Comparison of ENCODE assay signal across 8 cellular contexts in the genomic region with DNA sequence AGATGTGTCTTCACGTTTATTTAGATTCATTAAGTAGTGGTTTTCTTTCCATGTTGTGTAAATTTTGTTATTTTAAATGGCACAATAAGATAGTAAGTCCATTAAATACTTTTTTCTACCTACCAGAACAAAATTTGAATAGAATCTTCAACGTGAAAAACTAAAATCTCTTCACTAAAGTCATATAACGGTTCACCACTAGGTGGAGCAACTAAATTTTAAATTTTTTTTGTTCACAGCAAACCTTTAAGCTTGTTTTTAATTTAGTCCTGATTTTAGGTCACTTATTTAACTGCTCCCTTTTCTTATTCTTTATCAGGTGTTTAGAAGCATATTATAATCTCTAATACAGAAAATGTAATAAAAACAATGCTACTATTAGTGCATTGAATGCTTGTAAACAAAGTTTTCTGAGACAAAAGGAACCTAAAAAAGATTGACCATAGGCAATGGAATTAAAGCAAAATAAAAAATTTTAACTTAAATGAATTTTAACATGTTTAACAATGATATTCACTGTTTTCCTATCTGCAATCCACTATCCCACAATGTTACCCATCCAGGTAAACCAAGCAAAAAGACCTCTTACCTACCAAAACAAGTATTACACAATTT. TPM values are rescaled to one million over a fixed set of nuclear protein-coding genes. Genes with fewer than 3 reads are reported as not detected.
DNase-seq lines count a peak whose midpoint lies in the region; ATAC-seq, FAIRE-seq and TF ChIP-seq lines count a peak whose summit lies in the region.

No MANE protein-coding gene starts in this region.

- H3K4me1 ChIP-seq in A549 = no peaks in the 10 kb centered on the region
- H3K4me1 ChIP-seq in foreskin keratinocyte = no peaks in the 10 kb centered on the region

- TF ChIP-seq EP300 in A549 (IDR thresholded peaks at IDR 0.05) = no peak

- no peak for TF ChIP-seq POLR2A in A549 (IDR thresholded peaks at IDR 0.05; ENCODE audit: low read length)

- H3K4me2 ChIP-seq in A549 = no peak overlapping the region

- no peak overlapping the region for H3K4me3 ChIP-seq in A549

- no peak for FAIRE-seq in A549 (lab: Jason Lieb, UNC)

- peak; percentile 25 to 49; a peak in 3 of 5 replicates for TF ChIP-seq RAD21 in A549 (conservative IDR thresholded peaks at IDR 0.05 in 1 of 2, IDR thresholded peaks at IDR 0.05 in 1 of 2)

- ATAC-seq in A549 (no peak), foreskin keratinocyte (no peak), GM19452 (IDR thresholded peaks at IDR 0.05; ENCODE audit: unreplicated experiment) (no peak)

- H3K27me3 ChIP-seq in foreskin keratinocyte = no peaks in the 10 kb centered on the region

- POLR2A ChIA-PET in A549 (lab: Yijun Ruan, JAX) = no interaction called here

- H3K27ac ChIP-seq in A549 (no peak overlapping the region), foreskin keratinocyte (no peak overlapping the region)

- in situ Hi-C loops in GM13976 (cut with MboI; ENCODE audit: low sequenced_read_pairs, unreplicated experiment) = loop anchor here (10.0 kb wide), 1 partner anchor 209 kb away; no protein-coding TSS in a partner anchor

- peak in 1 of 2 experiments; percentile 18 for DNase-seq in A549 (ENCODE audit: low read depth in 1 of 2, low spot score in 1 of 2)
- DNase-seq in GM13976 (ENCODE audit: low spot score) = peak; percentile 45
- DNase-seq in RPMI7951 (ENCODE audit: low read depth) = peak; percentile 28
- DNase-seq in foreskin keratinocyte = no peak
- peak; percentile 14 for DNase-seq in stromal cell of bone marrow (ENCODE audit: low read depth)
- no peak for DNase-seq in T1000 (lab: John Stamatoyannopoulos, UW)
- no peak for DNase-seq in activated CD8-positive, alpha-beta memory T cell treated with anti-CD3 and anti-CD28 coated beads, Interleukin-2, amount 50 U/mL, for 48 hours

- WGBS in A549 (ENCODE audit: missing lambda C conversion rate) = 4% methylated on average over 3 of the region's 3 CpGs

- TF ChIP-seq CTCF in A549 (IDR thresholded peaks at IDR 0.05) = peak; percentile 60
- TF ChIP-seq CTCF in GM13976 (IDR thresholded peaks at IDR 0.05; ENCODE audit: borderline replicate concordance, control extremely low read depth, extremely low read depth, insufficient read depth, missing control alignments) = peak; percentile 16
- peak; percentile 64 for TF ChIP-seq CTCF in foreskin keratinocyte (conservative IDR thresholded peaks at IDR 0.05)

- H3K9me3 ChIP-seq in A549 = no peaks in the 10 kb centered on the region

- CTCF ChIA-PET in A549 (lab: Yijun Ruan, JAX) = interaction anchor here (0.6 to 2.5 kb wide), 10 partner anchors 12 to 230 kb away, joined by 3 to 9 read pairs (median 4); partner anchors contain the start of gene PKN2

TF ChIP-seq in A549, 52 proteins besides CTCF, POLR2A, EP300 and RAD21:
- TF ChIP-seq, protein P1, sequence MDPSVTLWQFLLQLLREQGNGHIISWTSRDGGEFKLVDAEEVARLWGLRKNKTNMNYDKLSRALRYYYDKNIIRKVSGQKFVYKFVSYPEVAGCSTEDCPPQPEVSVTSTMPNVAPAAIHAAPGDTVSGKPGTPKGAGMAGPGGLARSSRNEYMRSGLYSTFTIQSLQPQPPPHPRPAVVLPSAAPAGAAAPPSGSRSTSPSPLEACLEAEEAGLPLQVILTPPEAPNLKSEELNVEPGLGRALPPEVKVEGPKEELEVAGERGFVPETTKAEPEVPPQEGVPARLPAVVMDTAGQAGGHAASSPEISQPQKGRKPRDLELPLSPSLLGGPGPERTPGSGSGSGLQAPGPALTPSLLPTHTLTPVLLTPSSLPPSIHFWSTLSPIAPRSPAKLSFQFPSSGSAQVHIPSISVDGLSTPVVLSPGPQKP (IDR thresholded peaks at IDR 0.05; ENCODE audit: low read depth, low read length) = no peak
- TF ChIP-seq JUNB (IDR thresholded peaks at IDR 0.05) (no peak), HOXB5 (CRISPR knock-in tag; IDR thresholded peaks at IDR 0.05) (no peak), HDAC2 (IDR thresholded peaks at IDR 0.05) (no peak), SMC3 (IDR thresholded peaks at IDR 0.05) (peak; percentile 44)

RNA-seq across cellular contexts. Expression of gene PKN2, which starts 28.3 kb away (rescaled TPM):
- 27.3 and 39.6 TPM in 2 replicates for polyA plus RNA-seq in A549 (2011; rRNA removed)
- 3.9 and 4.3 TPM in 2 replicates for polyA plus RNA-seq in A549 (2012; cell fraction: cytosol; rRNA removed)
- polyA plus RNA-seq in A549 (2012; cell fraction: nucleus; rRNA removed) = 4.7 and 8.1 TPM in 2 replicates
- polyA plus RNA-seq in A549 (2017; fragmentation: RNase III; extraction: RNeasy Plus Mini Kit Qiagen cat#74134 plus additional on column Dnase treatment) = 14.4 to 15.5 TPM (median 14.8 TPM) in 3 replicates
- polyA minus RNA-seq in A549 (2011; rRNA and poly(A)+ RNA removed) = 17.2 and 19.6 TPM in 2 replicates
- total RNA-seq in RPMI7951 (2014; rRNA removed; shearing (Covaris generic)) = 31.5 and 40.7 TPM in 2 replicates
- 33.0 and 36.7 TPM in 2 replicates for total RNA-seq in foreskin keratinocyte
- 5.2 and 6.6 TPM in 2 replicates for polyA plus RNA-seq in foreskin keratinocyte

Comparison
In these comparisons a context has a peak if more than half of its experiments do, and no peak if none do; other contexts are left out.
1. DNase-seq: peak in GM13976 (single experiment), RPMI7951 (single experiment) and stromal cell of bone marrow (single experiment); none in foreskin keratinocyte (0 of 2), T1000 (single experiment) and activated CD8-positive, alpha-beta memory T cell treated with anti-CD3 and anti-CD28 coated beads, Interleukin-2, amount 50 U/mL, for 48 hours (single experiment).
2. Peak in every context shown above with its lines, with median percentiles within 50 percentile points of each other: CTCF ChIP-seq.